ENCODE assay signal across 33 cellular contexts in genomic region chr14:30868736-30869135, GRCh38.
"Had no signal": no experiment of that assay in that cellular context is flagged by ENCODE, and none has a peak within 500 bp of the region (broad histone marks: within the 10 kb centered on the region; RNA-seq: fewer than 3 reads in every experiment).

No MANE protein-coding gene starts in this region.

- H3K4me3 ChIP-seq: adrenal gland, ascending aorta, body of pancreas, breast epithelium, cardiac muscle cell had no signal

- H3K36me3 ChIP-seq: adrenal gland, ascending aorta, brain microvascular endothelial cell, breast epithelium, cardiac muscle cell had no signal

- DNase-seq: activated effector memory CD4-positive, alpha-beta T cell treated with anti-CD3 and anti-CD28 coated beads, Interleukin-2, amount 50 U/mL, for 16 hours; activated effector memory CD4-positive, alpha-beta T cell treated with Interleukin-2 at 50 U/mL for 16 hours; activated gamma-delta T cell; activated gamma-delta T cell treated with Interleukin-2 at 50 U/mL for 16 hours; activated naive CD4-positive, alpha-beta T cell; activated naive CD4-positive, alpha-beta T cell treated with anti-CD3 and anti-CD28 coated beads for 36 hours; activated naive CD4-positive, alpha-beta T cell treated with anti-CD3 and anti-CD28 coated beads, Interleukin-2, amount 10 ng/mL, durations not matched to agents 7 days and 5 days; activated naive CD4-positive, alpha-beta T cell treated with anti-CD3 and anti-CD28 coated beads, Interleukin-2, amount 50 U/mL, for 16 hours; activated naive CD4-positive, alpha-beta T cell treated with Interleukin-2 at 50 U/mL for 16 hours; activated naive CD8-positive, alpha-beta T cell treated with anti-CD3 and anti-CD28 coated beads for 36 hours; activated naive CD8-positive, alpha-beta T cell treated with anti-CD3 and anti-CD28 coated beads, Interleukin-2, amount 10 ng/mL, durations not matched to agents 7 days and 5 days; activated naive CD8-positive, alpha-beta T cell treated with anti-CD3 and anti-CD28 coated beads, Interleukin-2, amount 50 U/mL, for 24 hours; activated T-cell treated with anti-CD3 and anti-CD28 coated beads, Interleukin-2, amount 50 U/mL, for 1 hour; activated T-cell treated with anti-CD3 and anti-CD28 coated beads, Interleukin-2, amount 50 U/mL, for 24 hours; activated T-cell treated with anti-CD3 and anti-CD28 coated beads, Interleukin-2, amount 50 U/mL, for 4 hours; activated T-cell treated with anti-CD3 and anti-CD28 coated beads, Interleukin-2, amount 50 U/mL, for 48 hours; activated T-cell treated with anti-CD3 and anti-CD28 coated beads, Interleukin-2, amount 50 U/mL, for 72 hours; adrenal gland; amniotic stem cell; amygdala; anterior cingulate cortex; aorta; body of pancreas; brain microvascular endothelial cell; central memory CD4-positive, alpha-beta T cell; cerebellar nuclear complex had no signal

- FAIRE-seq: astrocyte, bronchial epithelial cell had no signal

- H3K27ac ChIP-seq: adrenal gland, ascending aorta, body of pancreas, brain microvascular endothelial cell, breast epithelium, cardiac muscle cell had no signal

- ATAC-seq: activated naive CD4-positive, alpha-beta T cell treated with anti-CD3 and anti-CD28 coated beads, Interleukin-2, amount 50 U/mL, for 72 hours; activated naive CD8-positive, alpha-beta T cell treated with anti-CD3 and anti-CD28 coated beads, Interleukin-2, amount 50 U/mL, for 24 hours; activated T-cell treated with anti-CD3 and anti-CD28 coated beads, Interleukin-2, amount 50 U/mL, for 4 hours; activated T-cell treated with anti-CD3 and anti-CD28 coated beads, Interleukin-2, amount 50 U/mL, for 72 hours; activated T-helper 17 cell treated with anti-CD3 and anti-CD28 coated beads, Interleukin-2, amount 50 U/mL, for 72 hours; body of pancreas had no signal

- H3K27me3 ChIP-seq: ascending aorta, body of pancreas, brain microvascular endothelial cell had no signal

- H3K4me1 ChIP-seq: adrenal gland, ascending aorta, body of pancreas, breast epithelium had no signal

- H3K9me3 ChIP-seq: adrenal gland, ascending aorta, body of pancreas, breast epithelium had no signal
